Comparison of ENCODE assay signal across 1 cellular context in the genomic region with DNA sequence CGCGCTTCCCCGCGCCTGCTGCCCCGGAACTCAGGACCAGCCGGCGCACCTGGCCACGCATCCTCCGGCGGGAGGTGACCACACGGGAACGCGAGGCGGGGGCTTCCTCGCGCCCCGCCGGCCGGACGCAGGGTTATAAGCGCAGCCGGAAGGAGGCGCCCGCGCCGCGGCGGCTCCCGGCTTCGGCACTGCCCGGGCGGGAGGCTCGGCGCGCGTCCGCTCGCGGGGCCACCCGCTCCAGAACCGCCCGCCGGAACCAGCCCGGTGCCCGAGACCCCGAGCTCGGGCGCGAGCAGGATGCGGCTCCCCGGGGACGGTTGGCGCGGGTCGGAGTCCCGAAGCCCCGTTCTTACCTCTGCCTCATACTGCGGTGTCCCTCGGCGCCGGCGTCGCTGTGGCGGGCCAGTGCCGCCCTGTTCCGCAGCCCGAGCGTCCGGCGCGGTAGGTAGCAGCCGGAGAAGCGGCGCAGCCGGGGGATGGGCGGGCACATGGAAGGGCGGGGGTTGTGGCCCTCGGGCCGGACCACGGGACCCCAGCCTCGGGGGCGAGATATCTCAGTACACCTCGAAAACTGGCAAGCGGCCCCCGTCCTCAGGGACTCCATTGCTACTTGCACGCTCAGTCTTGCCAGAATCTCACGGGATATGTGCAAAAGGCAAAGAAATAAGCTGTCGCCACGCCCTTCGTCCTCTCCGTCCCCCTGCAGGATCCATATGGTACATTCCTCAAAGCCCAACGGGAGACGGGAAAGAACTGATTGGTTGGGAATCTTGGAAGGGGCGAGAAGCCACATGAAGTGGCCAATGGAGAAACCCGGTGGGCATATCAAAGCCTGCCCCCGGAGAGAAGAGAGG.
TF ChIP-seq lines count a peak whose summit lies in the region.

No MANE protein-coding gene starts in this region.

TF ChIP-seq in HepG2, 621 proteins besides CTCF, POLR2A, EP300 and RAD21 (continued from another document and continues in another):
- TF ChIP-seq ZFP37 (CRISPR knock-in tag; IDR thresholded peaks at IDR 0.05; ENCODE audit: borderline replicate concordance) = 0 out of 2 replicates have a peak, but pooled peaks have one; percentile 12
- 0 out of 2 replicates have a peak, but pooled peaks have one; percentile 31 for TF ChIP-seq ZC3H13 (CRISPR knock-in tag; IDR thresholded peaks at IDR 0.05)
- peak; percentile 68; the same call in 1 of the 2 replicates for TF ChIP-seq NR2C2 (CRISPR knock-in tag; IDR thresholded peaks at IDR 0.05; ENCODE audit: borderline replicate concordance)
- no peak for TF ChIP-seq ZNF543 (CRISPR knock-in tag; IDR thresholded peaks at IDR 0.05)
- peak; percentile 44; the same call in 1 of the 2 replicates for TF ChIP-seq ZBTB7B (CRISPR knock-in tag; IDR thresholded peaks at IDR 0.05)
- peak; percentile 45; the same call in 1 of the 2 replicates for TF ChIP-seq ZNF792 (CRISPR knock-in tag; IDR thresholded peaks at IDR 0.05)
- peak; percentile 61; the same call in 1 of the 2 replicates for TF ChIP-seq SALL1 (CRISPR knock-in tag; IDR thresholded peaks at IDR 0.05)
- no peak for TF ChIP-seq PHB2 (IDR thresholded peaks at IDR 0.05; ENCODE audit: partially characterized antibody)
- TF ChIP-seq, protein P1, sequence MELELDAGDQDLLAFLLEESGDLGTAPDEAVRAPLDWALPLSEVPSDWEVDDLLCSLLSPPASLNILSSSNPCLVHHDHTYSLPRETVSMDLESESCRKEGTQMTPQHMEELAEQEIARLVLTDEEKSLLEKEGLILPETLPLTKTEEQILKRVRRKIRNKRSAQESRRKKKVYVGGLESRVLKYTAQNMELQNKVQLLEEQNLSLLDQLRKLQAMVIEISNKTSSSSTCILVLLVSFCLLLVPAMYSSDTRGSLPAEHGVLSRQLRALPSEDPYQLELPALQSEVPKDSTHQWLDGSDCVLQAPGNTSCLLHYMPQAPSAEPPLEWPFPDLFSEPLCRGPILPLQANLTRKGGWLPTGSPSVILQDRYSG (CRISPR knock-in tag; IDR thresholded peaks at IDR 0.05) = no peak
- TF ChIP-seq YY1 (IDR thresholded peaks at IDR 0.05; ENCODE audit: insufficient read depth, insufficient replicate concordance, low read depth, low read length) = peak; percentile 67
- peak; percentile 50; the same call in 1 of the 2 replicates for TF ChIP-seq SRY (CRISPR knock-in tag; IDR thresholded peaks at IDR 0.05)
- peak; percentile 20; the same call in 1 of the 2 replicates for TF ChIP-seq ZNF274 (CRISPR knock-in tag; IDR thresholded peaks at IDR 0.05)
- no peak for TF ChIP-seq SMARCC2 (IDR thresholded peaks at IDR 0.05)
- TF ChIP-seq ZNF296 (CRISPR knock-in tag; conservative IDR thresholded peaks at IDR 0.05) = 0 out of 2 replicates have a peak, but pooled peaks have one; percentile 32
- peak; percentile 76; the same call in 1 of the 2 replicates for TF ChIP-seq KLF12 (CRISPR knock-in tag; IDR thresholded peaks at IDR 0.05; ENCODE audit: borderline replicate concordance)
- TF ChIP-seq ZNF614 (CRISPR knock-in tag; IDR thresholded peaks at IDR 0.05; ENCODE audit: borderline replicate concordance) = peak; percentile 42; the same call in 1 of the 2 replicates
- no peak for TF ChIP-seq DNMT3B (CRISPR knock-in tag; conservative IDR thresholded peaks at IDR 0.05)
- 0 out of 2 replicates have a peak, but pooled peaks have one; percentile 46 for TF ChIP-seq TSC22D2 (CRISPR knock-in tag; IDR thresholded peaks at IDR 0.05; ENCODE audit: borderline replicate concordance)
- TF ChIP-seq NCOA5 (CRISPR knock-in tag; IDR thresholded peaks at IDR 0.05) = no peak
- peak; percentile 53; the same call in 1 of the 2 replicates for TF ChIP-seq ZNF788 (CRISPR knock-in tag; IDR thresholded peaks at IDR 0.05; ENCODE audit: borderline replicate concordance)
- peak; percentile 4; the same call in 1 of the 2 replicates for TF ChIP-seq MTA1 (CRISPR knock-in tag; IDR thresholded peaks at IDR 0.05; ENCODE audit: borderline replicate concordance)
- TF ChIP-seq, protein P2, sequence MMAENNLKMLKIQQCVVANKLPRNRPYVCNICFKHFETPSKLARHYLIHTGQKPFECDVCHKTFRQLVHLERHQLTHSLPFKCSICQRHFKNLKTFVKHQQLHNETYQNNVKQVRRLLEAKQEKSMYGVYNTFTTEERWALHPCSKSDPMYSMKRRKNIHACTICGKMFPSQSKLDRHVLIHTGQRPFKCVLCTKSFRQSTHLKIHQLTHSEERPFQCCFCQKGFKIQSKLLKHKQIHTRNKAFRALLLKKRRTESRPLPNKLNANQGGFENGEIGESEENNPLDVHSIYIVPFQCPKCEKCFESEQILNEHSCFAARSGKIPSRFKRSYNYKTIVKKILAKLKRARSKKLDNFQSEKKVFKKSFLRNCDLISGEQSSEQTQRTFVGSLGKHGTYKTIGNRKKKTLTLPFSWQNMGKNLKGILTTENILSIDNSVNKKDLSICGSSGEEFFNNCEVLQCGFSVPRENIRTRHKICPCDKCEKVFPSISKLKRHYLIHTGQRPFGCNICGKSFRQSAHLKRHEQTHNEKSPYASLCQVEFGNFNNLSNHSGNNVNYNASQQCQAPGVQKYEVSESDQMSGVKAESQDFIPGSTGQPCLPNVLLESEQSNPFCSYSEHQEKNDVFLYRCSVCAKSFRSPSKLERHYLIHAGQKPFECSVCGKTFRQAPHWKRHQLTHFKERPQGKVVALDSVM (CRISPR knock-in tag; IDR thresholded peaks at IDR 0.05) = peak; percentile 29; the same call in 1 of the 2 replicates
- TF ChIP-seq BRD4 (CRISPR knock-in tag; IDR thresholded peaks at IDR 0.05) = 0 out of 2 replicates have a peak, but pooled peaks have one; percentile 59
- 0 out of 2 replicates have a peak, but pooled peaks have one; percentile 57 for TF ChIP-seq ZNF589 (CRISPR knock-in tag; conservative IDR thresholded peaks at IDR 0.05)
- TF ChIP-seq, protein P3, sequence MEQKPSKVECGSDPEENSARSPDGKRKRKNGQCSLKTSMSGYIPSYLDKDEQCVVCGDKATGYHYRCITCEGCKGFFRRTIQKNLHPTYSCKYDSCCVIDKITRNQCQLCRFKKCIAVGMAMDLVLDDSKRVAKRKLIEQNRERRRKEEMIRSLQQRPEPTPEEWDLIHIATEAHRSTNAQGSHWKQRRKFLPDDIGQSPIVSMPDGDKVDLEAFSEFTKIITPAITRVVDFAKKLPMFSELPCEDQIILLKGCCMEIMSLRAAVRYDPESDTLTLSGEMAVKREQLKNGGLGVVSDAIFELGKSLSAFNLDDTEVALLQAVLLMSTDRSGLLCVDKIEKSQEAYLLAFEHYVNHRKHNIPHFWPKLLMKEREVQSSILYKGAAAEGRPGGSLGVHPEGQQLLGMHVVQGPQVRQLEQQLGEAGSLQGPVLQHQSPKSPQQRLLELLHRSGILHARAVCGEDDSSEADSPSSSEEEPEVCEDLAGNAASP (CRISPR knock-in tag; IDR thresholded peaks at IDR 0.05; ENCODE audit: borderline replicate concordance) = peak; percentile 34; the same call in 1 of the 2 replicates
- TF ChIP-seq, protein P4, sequence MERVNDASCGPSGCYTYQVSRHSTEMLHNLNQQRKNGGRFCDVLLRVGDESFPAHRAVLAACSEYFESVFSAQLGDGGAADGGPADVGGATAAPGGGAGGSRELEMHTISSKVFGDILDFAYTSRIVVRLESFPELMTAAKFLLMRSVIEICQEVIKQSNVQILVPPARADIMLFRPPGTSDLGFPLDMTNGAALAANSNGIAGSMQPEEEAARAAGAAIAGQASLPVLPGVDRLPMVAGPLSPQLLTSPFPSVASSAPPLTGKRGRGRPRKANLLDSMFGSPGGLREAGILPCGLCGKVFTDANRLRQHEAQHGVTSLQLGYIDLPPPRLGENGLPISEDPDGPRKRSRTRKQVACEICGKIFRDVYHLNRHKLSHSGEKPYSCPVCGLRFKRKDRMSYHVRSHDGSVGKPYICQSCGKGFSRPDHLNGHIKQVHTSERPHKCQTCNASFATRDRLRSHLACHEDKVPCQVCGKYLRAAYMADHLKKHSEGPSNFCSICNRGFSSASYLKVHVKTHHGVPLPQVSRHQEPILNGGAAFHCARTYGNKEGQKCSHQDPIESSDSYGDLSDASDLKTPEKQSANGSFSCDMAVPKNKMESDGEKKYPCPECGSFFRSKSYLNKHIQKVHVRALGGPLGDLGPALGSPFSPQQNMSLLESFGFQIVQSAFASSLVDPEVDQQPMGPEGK (CRISPR knock-in tag; IDR thresholded peaks at IDR 0.05) = 0 out of 2 replicates have a peak, but pooled peaks have one; percentile 44
- TF ChIP-seq, protein P5, sequence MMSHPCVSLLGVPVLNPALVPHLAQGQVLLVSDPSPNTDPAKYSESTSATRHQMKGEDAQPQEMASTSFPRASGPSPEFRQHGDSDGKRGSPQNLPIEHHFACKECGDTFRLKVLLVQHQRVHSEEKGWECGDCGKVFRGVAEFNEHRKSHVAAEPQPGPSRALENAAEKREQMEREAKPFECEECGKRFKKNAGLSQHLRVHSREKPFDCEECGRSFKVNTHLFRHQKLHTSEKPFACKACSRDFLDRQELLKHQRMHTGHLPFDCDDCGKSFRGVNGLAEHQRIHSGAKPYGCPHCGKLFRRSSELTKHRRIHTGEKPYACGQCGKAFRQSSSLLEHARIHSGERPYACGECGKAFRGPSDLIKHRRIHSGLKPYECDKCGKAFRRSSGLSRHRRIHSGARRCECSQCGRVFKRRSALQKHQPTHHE (CRISPR knock-in tag; IDR thresholded peaks at IDR 0.05; ENCODE audit: borderline replicate concordance) = peak; percentile 76; the same call in 1 of the 2 replicates
- no peak for TF ChIP-seq SP1 (IDR thresholded peaks at IDR 0.05)
- TF ChIP-seq SP1 (CRISPR knock-in tag; IDR thresholded peaks at IDR 0.05) = peak; percentile 45; the same call in 1 of the 2 replicates
- peak; percentile 74; the same call in 1 of the 2 replicates for TF ChIP-seq ZNF766 (CRISPR knock-in tag; IDR thresholded peaks at IDR 0.05; ENCODE audit: borderline replicate concordance)
- peak; percentile 31; the same call in 1 of the 2 replicates for TF ChIP-seq ZNF557 (CRISPR knock-in tag; IDR thresholded peaks at IDR 0.05)
- TF ChIP-seq POLR2AphosphoS5 (IDR thresholded peaks at IDR 0.05; ENCODE audit: low read depth, low read length) = peak; percentile 78
- TF ChIP-seq, protein P6, sequence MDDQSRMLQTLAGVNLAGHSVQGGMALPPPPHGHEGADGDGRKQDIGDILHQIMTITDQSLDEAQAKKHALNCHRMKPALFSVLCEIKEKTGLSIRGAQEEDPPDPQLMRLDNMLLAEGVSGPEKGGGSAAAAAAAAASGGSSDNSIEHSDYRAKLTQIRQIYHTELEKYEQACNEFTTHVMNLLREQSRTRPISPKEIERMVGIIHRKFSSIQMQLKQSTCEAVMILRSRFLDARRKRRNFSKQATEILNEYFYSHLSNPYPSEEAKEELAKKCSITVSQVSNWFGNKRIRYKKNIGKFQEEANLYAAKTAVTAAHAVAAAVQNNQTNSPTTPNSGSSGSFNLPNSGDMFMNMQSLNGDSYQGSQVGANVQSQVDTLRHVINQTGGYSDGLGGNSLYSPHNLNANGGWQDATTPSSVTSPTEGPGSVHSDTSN (CRISPR knock-in tag; IDR thresholded peaks at IDR 0.05; ENCODE audit: borderline replicate concordance) = 0 out of 2 replicates have a peak, but pooled peaks have one; percentile 67
- no peak for TF ChIP-seq ZKSCAN5 (CRISPR knock-in tag; IDR thresholded peaks at IDR 0.05)
- TF ChIP-seq NR2F2 (IDR thresholded peaks at IDR 0.05; ENCODE audit: borderline replicate concordance, low read depth) = no peak; the same call in 1 of the 2 replicates
- TF ChIP-seq, protein P7, sequence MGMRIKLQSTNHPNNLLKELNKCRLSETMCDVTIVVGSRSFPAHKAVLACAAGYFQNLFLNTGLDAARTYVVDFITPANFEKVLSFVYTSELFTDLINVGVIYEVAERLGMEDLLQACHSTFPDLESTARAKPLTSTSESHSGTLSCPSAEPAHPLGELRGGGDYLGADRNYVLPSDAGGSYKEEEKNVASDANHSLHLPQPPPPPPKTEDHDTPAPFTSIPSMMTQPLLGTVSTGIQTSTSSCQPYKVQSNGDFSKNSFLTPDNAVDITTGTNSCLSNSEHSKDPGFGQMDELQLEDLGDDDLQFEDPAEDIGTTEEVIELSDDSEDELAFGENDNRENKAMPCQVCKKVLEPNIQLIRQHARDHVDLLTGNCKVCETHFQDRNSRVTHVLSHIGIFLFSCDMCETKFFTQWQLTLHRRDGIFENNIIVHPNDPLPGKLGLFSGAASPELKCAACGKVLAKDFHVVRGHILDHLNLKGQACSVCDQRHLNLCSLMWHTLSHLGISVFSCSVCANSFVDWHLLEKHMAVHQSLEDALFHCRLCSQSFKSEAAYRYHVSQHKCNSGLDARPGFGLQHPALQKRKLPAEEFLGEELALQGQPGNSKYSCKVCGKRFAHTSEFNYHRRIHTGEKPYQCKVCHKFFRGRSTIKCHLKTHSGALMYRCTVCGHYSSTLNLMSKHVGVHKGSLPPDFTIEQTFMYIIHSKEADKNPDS (CRISPR knock-in tag; IDR thresholded peaks at IDR 0.05) = peak; percentile 21; the same call in 1 of the 2 replicates
- no peak for TF ChIP-seq NFE2 (CRISPR knock-in tag; IDR thresholded peaks at IDR 0.05)
- TF ChIP-seq ZBTB42 (CRISPR knock-in tag; IDR thresholded peaks at IDR 0.05) = 0 out of 2 replicates have a peak, but pooled peaks have one; percentile 75
- TF ChIP-seq SNAI1 (CRISPR knock-in tag; IDR thresholded peaks at IDR 0.05; ENCODE audit: borderline replicate concordance) = no peak
- TF ChIP-seq, protein P8, sequence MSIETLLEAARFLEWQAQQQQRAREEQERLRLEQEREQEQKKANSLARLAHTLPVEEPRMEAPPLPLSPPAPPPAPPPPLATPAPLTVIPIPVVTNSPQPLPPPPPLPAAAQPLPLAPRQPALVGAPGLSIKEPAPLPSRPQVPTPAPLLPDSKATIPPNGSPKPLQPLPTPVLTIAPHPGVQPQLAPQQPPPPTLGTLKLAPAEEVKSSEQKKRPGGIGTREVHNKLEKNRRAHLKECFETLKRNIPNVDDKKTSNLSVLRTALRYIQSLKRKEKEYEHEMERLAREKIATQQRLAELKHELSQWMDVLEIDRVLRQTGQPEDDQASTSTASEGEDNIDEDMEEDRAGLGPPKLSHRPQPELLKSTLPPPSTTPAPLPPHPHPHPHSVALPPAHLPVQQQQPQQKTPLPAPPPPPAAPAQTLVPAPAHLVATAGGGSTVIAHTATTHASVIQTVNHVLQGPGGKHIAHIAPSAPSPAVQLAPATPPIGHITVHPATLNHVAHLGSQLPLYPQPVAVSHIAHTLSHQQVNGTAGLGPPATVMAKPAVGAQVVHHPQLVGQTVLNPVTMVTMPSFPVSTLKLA (IDR thresholded peaks at IDR 0.05) = 0 out of 2 replicates have a peak, but pooled peaks have one; percentile 22
- TF ChIP-seq, protein P9, sequence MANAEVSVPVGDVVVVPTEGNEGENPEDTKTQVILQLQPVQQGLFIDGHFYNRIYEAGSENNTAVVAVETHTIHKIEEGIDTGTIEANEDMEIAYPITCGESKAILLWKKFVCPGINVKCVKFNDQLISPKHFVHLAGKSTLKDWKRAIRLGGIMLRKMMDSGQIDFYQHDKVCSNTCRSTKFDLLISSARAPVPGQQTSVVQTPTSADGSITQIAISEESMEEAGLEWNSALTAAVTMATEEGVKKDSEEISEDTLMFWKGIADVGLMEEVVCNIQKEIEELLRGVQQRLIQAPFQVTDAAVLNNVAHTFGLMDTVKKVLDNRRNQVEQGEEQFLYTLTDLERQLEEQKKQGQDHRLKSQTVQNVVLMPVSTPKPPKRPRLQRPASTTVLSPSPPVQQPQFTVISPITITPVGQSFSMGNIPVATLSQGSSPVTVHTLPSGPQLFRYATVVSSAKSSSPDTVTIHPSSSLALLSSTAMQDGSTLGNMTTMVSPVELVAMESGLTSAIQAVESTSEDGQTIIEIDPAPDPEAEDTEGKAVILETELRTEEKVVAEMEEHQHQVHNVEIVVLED (CRISPR knock-in tag; IDR thresholded peaks at IDR 0.05; ENCODE audit: borderline replicate concordance) = peak; percentile 34; the same call in 1 of the 2 replicates
- peak; percentile 92 for TF ChIP-seq NFYC (CRISPR knock-in tag; IDR thresholded peaks at IDR 0.05)
- TF ChIP-seq ERF (CRISPR knock-in tag; IDR thresholded peaks at IDR 0.05) = peak; percentile 22; the same call in 1 of the 2 replicates
- 0 out of 2 replicates have a peak, but pooled peaks have one; percentile 13 for TF ChIP-seq RXRB (CRISPR knock-in tag; IDR thresholded peaks at IDR 0.05; ENCODE audit: borderline replicate concordance)
- peak; percentile 88 for TF ChIP-seq SAP130 (CRISPR knock-in tag; IDR thresholded peaks at IDR 0.05; ENCODE audit: low read depth)
- peak; percentile 71; the same call in 1 of the 2 replicates for TF ChIP-seq GABPB1 (CRISPR knock-in tag; IDR thresholded peaks at IDR 0.05)
